Comparison of ENCODE assay signal across 8 cellular contexts in the genomic region with DNA sequence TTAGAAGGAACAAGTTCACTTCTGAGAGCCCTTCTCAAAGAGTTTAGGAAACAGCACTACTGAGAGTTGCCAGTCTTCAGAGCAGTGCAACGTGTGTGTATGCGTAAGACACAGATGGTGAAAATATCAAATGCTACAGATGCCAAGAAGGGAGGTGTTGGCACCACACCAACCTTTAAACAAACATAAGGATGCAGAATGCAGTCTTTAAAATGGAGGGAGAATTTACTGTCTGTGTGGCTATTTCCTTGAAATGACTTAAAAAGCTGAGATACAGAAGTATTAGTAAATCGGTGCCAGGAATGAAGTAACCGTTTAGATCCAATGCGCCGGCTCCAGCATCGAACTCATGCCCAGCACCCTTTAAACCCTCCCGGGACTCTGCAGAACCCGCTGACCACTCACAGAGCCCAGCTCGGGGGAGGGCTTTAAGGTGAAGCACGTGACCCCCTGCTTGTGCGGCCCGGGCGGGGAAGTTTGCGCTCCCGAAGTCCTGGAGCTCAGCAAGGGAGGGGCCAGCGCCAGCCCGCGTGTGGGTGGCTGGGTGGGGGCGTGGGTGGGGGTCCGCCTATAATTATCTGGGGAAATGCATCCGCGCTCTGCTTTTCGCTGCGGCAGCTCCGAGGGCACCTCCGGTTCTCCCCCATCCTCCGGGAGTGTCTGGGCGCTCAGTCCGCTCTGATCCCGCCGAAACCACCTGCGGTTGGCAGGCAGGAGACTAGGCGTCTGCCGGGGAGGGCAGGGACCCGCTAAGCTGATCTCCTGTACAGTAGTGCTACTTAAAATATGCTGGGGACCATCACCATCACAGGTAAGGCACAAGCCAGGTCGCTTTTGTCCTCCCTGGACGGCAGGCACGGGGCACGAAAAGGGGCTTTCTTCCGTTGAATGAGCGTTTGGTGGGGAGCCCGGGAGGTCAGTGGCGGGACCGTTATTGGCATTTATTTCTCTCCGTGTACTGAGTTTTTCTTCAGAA.
DNase-seq lines count a peak whose midpoint lies in the region; ATAC-seq and TF ChIP-seq lines count a peak whose summit lies in the region.

No MANE protein-coding gene starts in this region.

- no peak for ATAC-seq in HG03175 (IDR thresholded peaks at IDR 0.05; ENCODE audit: unreplicated experiment)
- ATAC-seq in HG03045 (IDR thresholded peaks at IDR 0.05; ENCODE audit: unreplicated experiment), result no peak

- no peaks in the 10 kb centered on the region for H3K9me3 Mint-ChIP-seq in activated T-cell treated with anti-CD3 and anti-CD28 coated beads, Interleukin-2, amount 50 U/mL, for 24 hours
- H3K9me3 Mint-ChIP-seq in nephron, result peaks cover 3% of the 10 kb centered on the region

- H3K27ac Mint-ChIP-seq in activated T-cell treated with anti-CD3 and anti-CD28 coated beads, Interleukin-2, amount 50 U/mL, for 24 hours, result no peak overlapping the region
- peak overlapping the region; percentile 80 to 91 (median 82) for H3K27ac Mint-ChIP-seq in nephron

- no peaks in the 10 kb centered on the region for H3K36me3 Mint-ChIP-seq in activated T-cell treated with anti-CD3 and anti-CD28 coated beads, Interleukin-2, amount 50 U/mL, for 24 hours (ENCODE audit: low read depth)
- H3K36me3 Mint-ChIP-seq in nephron (ENCODE audit: low read depth), result peaks cover 32% of the 10 kb centered on the region

- peak; percentile 89 for DNase-seq in Daoy (ENCODE audit: low read depth)
- peak; percentile 56 for DNase-seq in NCI-H146 treated with DMSO at 0.1 percent for 48 hours (lab: John Stamatoyannopoulos, UW; ENCODE audit: unreplicated experiment)
- DNase-seq in activated T-cell treated with anti-CD3 and anti-CD28 coated beads, Interleukin-2, amount 50 U/mL, for 24 hours, result peak; percentile 46
- peak; percentile 85 for DNase-seq in fibroblast of the aortic adventitia (ENCODE audit: low read depth)
- DNase-seq in NCI-H1092 (lab: John Stamatoyannopoulos, UW), result no peak

- H3K27me3 Mint-ChIP-seq in activated T-cell treated with anti-CD3 and anti-CD28 coated beads, Interleukin-2, amount 50 U/mL, for 24 hours, result peaks cover 73% of the 10 kb centered on the region
- no peaks in the 10 kb centered on the region for H3K27me3 Mint-ChIP-seq in nephron (ENCODE audit: low read depth)

- TF ChIP-seq CTCF in fibroblast of the aortic adventitia (IDR thresholded peaks at IDR 0.05; ENCODE audit: insufficient read depth, low read length) (no peak), nephron (IDR thresholded peaks at IDR 0.05; ENCODE audit: unreplicated experiment in 3 of 3) (no peak)

- peaks cover 24% of the 10 kb centered on the region for H3K4me1 Mint-ChIP-seq in activated T-cell treated with anti-CD3 and anti-CD28 coated beads, Interleukin-2, amount 50 U/mL, for 24 hours (ENCODE audit: low read depth)
- peaks cover 62% of the 10 kb centered on the region for H3K4me1 Mint-ChIP-seq in nephron

- peak overlapping the region; percentile 88 for H3K4me3 ChIP-seq in fibroblast of the aortic adventitia (ENCODE audit: low read depth, low read length)

- H3K4me3 Mint-ChIP-seq in activated T-cell treated with anti-CD3 and anti-CD28 coated beads, Interleukin-2, amount 50 U/mL, for 24 hours, result peak overlapping the region; percentile 69
- H3K4me3 Mint-ChIP-seq in nephron, result peak overlapping the region; percentile 86 to 94 (median 89)
